8 cellular contexts compared by ENCODE assay signal in genomic region chr2:217756375-217757107, GRCh38.
DNase-seq lines count a peak whose midpoint lies in the region; ATAC-seq and TF ChIP-seq lines count a peak whose summit lies in the region.

No MANE protein-coding gene starts in this region.

- no peak overlapping the region for H3K9ac ChIP-seq in endocrine pancreas (ENCODE audit: control insufficient read depth, insufficient read depth, low read length)

- no peaks in the 10 kb centered on the region for H3K27me3 ChIP-seq in endocrine pancreas (ENCODE audit: control insufficient read depth, insufficient read depth, low read length)

- intact Hi-C loops in mucosa of descending colon (cut with DNase I, micrococcal nuclease): no loop called here

- peak; percentile 54 for TF ChIP-seq CTCF in mucosa of descending colon (IDR thresholded peaks at IDR 0.05)

- peak overlapping the region; percentile 19 for H3K4me3 ChIP-seq in endocrine pancreas (ENCODE audit: control insufficient read depth, insufficient read depth, low read length)
- H3K4me3 ChIP-seq in mucosa of descending colon: no peak overlapping the region

- H3K4me1 ChIP-seq in endocrine pancreas (ENCODE audit: control insufficient read depth, insufficient read depth, low read length) (no peaks in the 10 kb centered on the region), mucosa of descending colon (ENCODE audit: low read depth) (no peaks in the 10 kb centered on the region)

- peak; percentile 63 for ATAC-seq in mucosa of descending colon
- ATAC-seq in GM21576 (IDR thresholded peaks at IDR 0.05; ENCODE audit: unreplicated experiment): no peak

- H3K36me3 ChIP-seq in endocrine pancreas (ENCODE audit: control insufficient read depth, insufficient read depth, low read length): no peaks in the 10 kb centered on the region
- no peaks in the 10 kb centered on the region for H3K36me3 ChIP-seq in mucosa of descending colon (ENCODE audit: low read depth)

- no peaks in the 10 kb centered on the region for H3K9me3 ChIP-seq in endocrine pancreas (ENCODE audit: control insufficient read depth, low read length)
- peaks cover 5% of the 10 kb centered on the region for H3K9me3 ChIP-seq in mucosa of descending colon

- DNase-seq in NCI-H2029 (lab: John Stamatoyannopoulos, UW) (peak; percentile 8), NCI-H2029 treated with DMSO at 0.1 percent for 48 hours (lab: John Stamatoyannopoulos, UW) (no peak), NCI-H2227 (lab: John Stamatoyannopoulos, UW; ENCODE audit: unreplicated experiment) (peak; percentile 94), mucosa of descending colon (peak; percentile 65 to 71 (median 67))
- DNase-seq in activated CD8-positive, alpha-beta memory T cell treated with anti-CD3 and anti-CD28 coated beads, Interleukin-2, amount 50 U/mL, for 24 hours (ENCODE audit: extremely low read depth): peak; percentile 18
- peak; percentile 72 for DNase-seq in stimulated activated CD8-positive, alpha-beta memory T cell treated with anti-CD3 and anti-CD28 coated beads, Interleukin-4, amount 100 ng/mL, for 24 hours (ENCODE audit: low read depth)
